In the genomic region with DNA sequence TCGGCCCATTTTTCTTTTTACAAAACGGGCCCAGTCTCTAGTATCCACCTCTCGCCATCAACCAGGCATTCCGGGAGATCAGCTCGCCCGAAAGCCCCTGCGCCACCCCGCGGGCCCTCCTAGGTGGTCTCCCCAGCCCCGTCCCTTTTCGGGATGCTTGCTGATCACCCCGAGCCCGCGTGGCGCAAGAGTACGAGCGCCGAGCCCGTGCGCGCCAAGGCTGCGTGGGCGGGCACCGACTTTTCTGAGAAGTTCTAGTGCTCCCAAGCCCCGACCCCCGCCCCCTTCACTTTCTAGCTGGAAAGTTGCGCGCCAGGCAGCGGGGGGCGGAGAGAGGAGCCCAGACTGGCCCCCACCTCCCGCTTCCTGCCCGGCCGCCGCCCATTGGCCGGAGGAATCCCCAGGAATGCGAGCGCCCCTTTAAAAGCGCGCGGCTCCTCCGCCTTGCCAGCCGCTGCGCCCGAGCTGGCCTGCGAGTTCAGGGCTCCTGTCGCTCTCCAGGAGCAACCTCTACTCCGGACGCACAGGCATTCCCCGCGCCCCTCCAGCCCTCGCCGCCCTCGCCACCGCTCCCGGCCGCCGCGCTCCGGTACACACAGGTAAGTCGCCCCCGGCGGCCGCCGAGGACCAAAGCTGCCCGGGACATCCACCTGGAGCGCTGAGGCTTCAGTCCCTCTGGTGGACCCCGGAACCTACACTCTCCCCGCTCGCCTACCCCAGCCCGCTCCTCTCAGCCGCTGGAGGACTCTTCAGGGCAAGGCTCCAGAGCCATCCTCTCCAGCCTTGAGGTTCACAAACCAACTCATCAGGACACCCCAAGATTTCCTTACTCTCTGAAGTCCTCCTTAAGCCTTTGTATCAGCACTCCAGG, we compare ENCODE assay signal across 1 cellular context.
TF ChIP-seq lines count a peak whose summit lies in the region.

THBS1 (plus strand) TSS at position 450 of the 871 bp plus-strand sequence. CDS start 779 bp downstream, outside the sequence.

TF ChIP-seq in GM23338, 12 proteins besides CTCF, POLR2A, EP300 and RAD21 (continued from another document):
- TF ChIP-seq ZNF462 (CRISPR knock-in tag; IDR thresholded peaks at IDR 0.05) (peak; percentile 72; the same call in 1 of the 2 replicates), JUNB (IDR thresholded peaks at IDR 0.05; ENCODE audit: unreplicated experiment) (no peak), EZH2phosphoT487 (IDR thresholded peaks at IDR 0.05; ENCODE audit: unreplicated experiment) (no peak), ZNF331 (CRISPR knock-in tag; IDR thresholded peaks at IDR 0.05; ENCODE audit: low read depth) (no peak), NANOG (IDR thresholded peaks at IDR 0.05; ENCODE audit: borderline replicate concordance) (no peak)
TF ChIP-seq in GM23338: peak in this region for 4.
